Comparison of ENCODE assay signal across 1 cellular context in genomic region chr16:30115238-30115637, GRCh38.
A peak's percentile ranks its signal among the peaks of the same experiment; 100 is the strongest.
TF ChIP-seq lines count a peak whose summit lies in the region.

No MANE protein-coding gene starts in this region.

TF ChIP-seq in Ishikawa, 13 proteins besides CTCF, POLR2A, EP300 and RAD21 (continued from another document):
- TF ChIP-seq TCF12 (IDR thresholded peaks at IDR 0.05; ENCODE audit: low read depth) (peak; percentile 76), TAF1 (IDR thresholded peaks at IDR 0.05; ENCODE audit: low read depth) (no peak)
